1 cellular context compared by ENCODE assay signal in the genomic region with DNA sequence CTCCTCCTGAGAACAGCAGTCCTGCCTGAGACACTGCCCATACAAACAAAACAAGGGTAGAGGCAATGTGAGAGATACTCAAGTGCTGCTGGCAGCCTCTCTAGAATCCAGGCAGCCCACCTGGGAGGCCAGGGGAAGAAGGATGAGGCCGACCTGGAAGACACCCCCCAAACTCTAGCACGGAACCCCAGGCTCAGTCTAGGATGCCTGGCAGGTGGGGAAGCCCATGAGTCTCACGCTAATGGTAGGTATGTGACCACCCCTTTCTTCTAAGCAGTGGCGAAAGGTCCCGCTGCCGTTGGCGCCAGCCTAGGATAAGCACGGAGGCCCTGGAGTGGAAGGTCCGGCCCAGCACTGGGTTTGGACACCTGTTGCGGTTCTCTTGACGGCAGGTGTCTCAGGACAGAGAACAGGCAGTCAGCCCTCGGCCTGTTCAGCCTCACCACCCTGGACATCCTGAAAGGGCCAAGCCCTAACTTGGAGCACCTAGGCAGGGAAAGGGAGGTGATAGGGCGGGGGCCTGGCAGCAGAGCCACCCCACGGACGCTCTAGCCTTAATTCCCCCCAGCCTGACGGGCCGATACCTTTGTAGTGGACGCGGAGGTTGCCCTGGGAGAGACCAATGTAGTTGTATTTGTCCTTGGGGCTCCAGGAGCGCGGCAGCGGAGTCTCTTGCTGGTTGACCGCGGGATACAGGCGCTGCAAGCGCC.
TF ChIP-seq lines count a peak whose summit lies in the region.

No MANE protein-coding gene starts in this region.

TF ChIP-seq in HepG2, 621 proteins besides CTCF, POLR2A, EP300 and RAD21 (continued from another document):
- TF ChIP-seq ZC3H13 (CRISPR knock-in tag; IDR thresholded peaks at IDR 0.05), result peak; percentile 62; the same call in 1 of the 2 replicates
- TF ChIP-seq SMARCE1 (IDR thresholded peaks at IDR 0.05; ENCODE audit: borderline replicate concordance), result no peak
- TF ChIP-seq TBP (CRISPR knock-in tag; IDR thresholded peaks at IDR 0.05), result 0 out of 2 replicates have a peak, but pooled peaks have one; percentile 9
- 0 out of 2 replicates have a peak, but pooled peaks have one; percentile 18 for TF ChIP-seq ARNTL (CRISPR knock-in tag; IDR thresholded peaks at IDR 0.05)
